ENCODE assay signal across 8 cellular contexts in the genomic region with DNA sequence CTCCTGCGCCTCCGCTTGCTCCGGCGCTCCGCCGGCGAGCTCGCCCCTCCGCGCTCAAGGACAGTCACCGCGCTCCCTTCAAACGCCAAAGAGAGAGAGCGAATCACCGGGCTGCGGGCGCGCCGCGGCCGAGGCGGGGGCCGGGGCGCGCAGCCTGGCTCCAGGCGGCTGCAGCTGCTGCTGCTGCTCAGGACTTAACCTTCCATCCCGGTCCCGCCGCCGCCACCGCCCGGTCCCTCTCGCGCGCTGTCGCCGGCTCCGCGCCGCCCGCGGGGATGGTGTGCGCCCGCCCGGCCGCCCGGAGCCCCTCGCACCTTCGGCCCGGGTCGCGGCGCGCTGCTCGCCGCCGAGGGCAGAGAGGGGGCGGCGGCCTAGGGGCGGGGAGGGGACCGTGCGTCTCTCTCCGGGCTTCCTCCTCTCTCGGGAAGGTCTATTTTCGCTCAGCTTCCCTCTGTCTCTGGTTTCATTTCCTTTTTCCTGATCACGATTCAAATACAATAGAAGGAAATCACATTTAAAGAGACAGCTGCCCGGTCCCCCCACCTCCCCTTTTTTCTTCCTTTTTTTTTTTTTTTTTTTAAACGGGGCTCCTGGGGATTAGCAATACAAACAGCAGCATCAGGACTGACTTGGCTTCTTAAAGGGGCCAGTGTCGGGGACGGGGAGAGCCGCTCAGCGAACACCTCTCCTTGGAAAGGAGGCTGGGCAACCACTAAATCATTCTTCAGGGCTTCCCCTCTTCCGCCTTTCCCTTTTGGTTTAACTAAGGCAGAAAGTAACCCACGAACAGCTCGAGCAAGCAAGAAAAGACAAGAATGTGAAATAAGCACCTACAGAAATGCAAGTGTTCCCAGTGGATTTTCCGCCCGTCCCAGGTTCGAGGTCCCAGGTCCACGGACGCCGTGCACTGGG. TPM values are rescaled to one million over a fixed set of nuclear protein-coding genes. Genes with fewer than 3 reads are reported as not detected.
DNase-seq lines count a peak whose midpoint lies in the region; ATAC-seq and TF ChIP-seq lines count a peak whose summit lies in the region.

No MANE protein-coding gene starts in this region.

- intact Hi-C loops in activated T-helper 2 cell treated with anti-CD3 and anti-CD28 coated beads, Interferon-gamma antibody, Interleukin-2, Interleukin-4, amounts not matched to agents 10 μg/mL and 5 μg/mL and 100 μg/mL, durations not matched to agents 14 hours and 24 hours and 36 hours (cut with micrococcal nuclease), result loop anchor here (2.0 kb wide), 1 partner anchor 23 kb away; the partner anchor contains the start of gene LMO2
- intact Hi-C loops in heart left ventricle (cut with DNase I) (loop anchor here in 5 of 10 donors (2.0 to 10.0 kb wide), 4 partner anchors 65 to 73 kb away; no protein-coding TSS in a partner anchor), ovary (cut with DNase I) (no loop called here)

- H3K27ac ChIP-seq in heart left ventricle (peak overlapping the region; percentile 69 to 93 (median 84)), ovary (peak overlapping the region in 1 of 2 donors; percentile 36)

- H3K4me3 ChIP-seq in H7 (ENCODE audit: insufficient read depth, low read depth, low read length) (peak overlapping the region; percentile 39), heart left ventricle (peak overlapping the region; percentile 35 to 89 (median 69)), ovary (peak overlapping the region; percentile 32)

- DNase-seq in H7, result peak; percentile 85
- peak; percentile 61 for DNase-seq in NCI-H2171 (lab: John Stamatoyannopoulos, UW)
- no peak for DNase-seq in activated T-helper 2 cell treated with anti-CD3 and anti-CD28 coated beads, Interferon-gamma antibody, Interleukin-2, Interleukin-4, amounts not matched to agents 10 μg/mL and 5 μg/mL and 100 μg/mL, durations not matched to agents 14 hours and 24 hours and 36 hours (ENCODE audit: low spot score)
- peak; percentile 47 to 76 (median 69) for DNase-seq in heart left ventricle
- DNase-seq in ovary, result peak in 2 of 5 donors; percentile 39 to 43
- no peak for DNase-seq in foreskin melanocyte

- ATAC-seq in heart left ventricle (peak; percentile 73 to 91 (median 80)), GM21367 (IDR thresholded peaks at IDR 0.05; ENCODE audit: unreplicated experiment) (no peak)

- peaks cover 4% of the 10 kb centered on the region for H3K4me1 Mint-ChIP-seq in activated T-helper 2 cell treated with anti-CD3 and anti-CD28 coated beads, Interferon-gamma antibody, Interleukin-2, Interleukin-4, amounts not matched to agents 10 μg/mL and 5 μg/mL and 100 μg/mL, durations not matched to agents 14 hours and 24 hours and 36 hours (ENCODE audit: low read depth)

- WGBS in heart left ventricle, 4 donors, result 1% methylated on average over 30 to 81 of the region's 81 CpGs
- 0 to 1% (median 1%) methylated on average over 63 to 81 of the region's 81 CpGs for WGBS in ovary, 3 donors

- H3K4me3 Mint-ChIP-seq in activated T-helper 2 cell treated with anti-CD3 and anti-CD28 coated beads, Interferon-gamma antibody, Interleukin-2, Interleukin-4, amounts not matched to agents 10 μg/mL and 5 μg/mL and 100 μg/mL, durations not matched to agents 14 hours and 24 hours and 36 hours (ENCODE audit: low read depth), result peak overlapping the region; percentile 78

- H3K27me3 ChIP-seq in H7 (ENCODE audit: control insufficient read depth, insufficient read depth, low read length) (peaks cover 45% of the 10 kb centered on the region), heart left ventricle (peaks cover 0 to 17% (median 0%) of the 10 kb centered on the region in 9 donors), ovary (no peaks in the 10 kb centered on the region)

- H3K27me3 Mint-ChIP-seq in activated T-helper 2 cell treated with anti-CD3 and anti-CD28 coated beads, Interferon-gamma antibody, Interleukin-2, Interleukin-4, amounts not matched to agents 10 μg/mL and 5 μg/mL and 100 μg/mL, durations not matched to agents 14 hours and 24 hours and 36 hours (ENCODE audit: low read depth), result peaks cover 75% of the 10 kb centered on the region

- TF ChIP-seq CTCF in heart left ventricle (IDR thresholded peaks at IDR 0.05), result no peak
- no peak for TF ChIP-seq CTCF in ovary (IDR thresholded peaks at IDR 0.05)

- no peak for TF ChIP-seq EP300 in ovary (IDR thresholded peaks at IDR 0.05)

- H3K9me3 ChIP-seq in ES-I3 (ENCODE audit: control insufficient read depth, insufficient read depth, low read length), result no peaks in the 10 kb centered on the region
- no peaks in the 10 kb centered on the region for H3K9me3 ChIP-seq in heart left ventricle
- no peaks in the 10 kb centered on the region for H3K9me3 ChIP-seq in ovary

- peak overlapping the region; percentile 59; the same call in 1 of the 2 replicates for H3K9ac ChIP-seq in ES-I3 (ENCODE audit: low read depth, low read length)

- TF ChIP-seq POLR2A in heart left ventricle (IDR thresholded peaks at IDR 0.05) (peak in 1 of 2 donors; percentile 16), ovary (IDR thresholded peaks at IDR 0.05) (no peak)

- H3K36me3 ChIP-seq in ES-I3 (ENCODE audit: insufficient read depth, low read length) (no peaks in the 10 kb centered on the region), H7 (replicated peaks; ENCODE audit: control insufficient read depth, insufficient read depth, low read length) (no peaks in the 10 kb centered on the region), heart left ventricle (peaks cover 0 to 5% (median 0%) of the 10 kb centered on the region in 9 donors), ovary (no peaks in the 10 kb centered on the region)

- H3K4me1 ChIP-seq in ES-I3 (ENCODE audit: insufficient read depth, low read length) (no peaks in the 10 kb centered on the region), heart left ventricle (peaks cover 0 to 54% (median 17%) of the 10 kb centered on the region in 12 donors), ovary (ENCODE audit: insufficient read depth) (peaks cover 2% of the 10 kb centered on the region)

- no peak overlapping the region for H3K27ac Mint-ChIP-seq in activated T-helper 2 cell treated with anti-CD3 and anti-CD28 coated beads, Interferon-gamma antibody, Interleukin-2, Interleukin-4, amounts not matched to agents 10 μg/mL and 5 μg/mL and 100 μg/mL, durations not matched to agents 14 hours and 24 hours and 36 hours

- H3K9me3 Mint-ChIP-seq in activated T-helper 2 cell treated with anti-CD3 and anti-CD28 coated beads, Interferon-gamma antibody, Interleukin-2, Interleukin-4, amounts not matched to agents 10 μg/mL and 5 μg/mL and 100 μg/mL, durations not matched to agents 14 hours and 24 hours and 36 hours, result no peaks in the 10 kb centered on the region

- H3K36me3 Mint-ChIP-seq in activated T-helper 2 cell treated with anti-CD3 and anti-CD28 coated beads, Interferon-gamma antibody, Interleukin-2, Interleukin-4, amounts not matched to agents 10 μg/mL and 5 μg/mL and 100 μg/mL, durations not matched to agents 14 hours and 24 hours and 36 hours (ENCODE audit: low read depth), result no peaks in the 10 kb centered on the region

RNA-seq across cellular contexts. Expression of gene LMO2, which starts 22.1 kb away (rescaled TPM):
- 0.87 and 0.92 TPM in 2 replicates for total RNA-seq in H7 (2014; rRNA removed; shearing (Covaris generic))
- not detected in 2 replicates for total RNA-seq in activated T-helper 2 cell treated with anti-CD3 and anti-CD28 coated beads, Interferon-gamma antibody, Interleukin-2, Interleukin-4, amounts not matched to agents 10 μg/mL and 5 μg/mL and 100 μg/mL, durations not matched to agents 14 hours and 24 hours and 36 hours
- 10 to 100 TPM in 4 of 9 donors, 1 to 10 TPM in 5; 4.5 to 29.6 (median 8.7) TPM for total RNA-seq in heart left ventricle
- 1 to 10 TPM; 7.9 to 9.6 TPM for polyA plus RNA-seq in heart left ventricle
- 10 to 100 TPM in 5 of 7 donors, 1 to 10 TPM in 2; 6.9 to 18.6 (median 13.2) TPM for total RNA-seq in ovary
- 10 to 100 TPM; 26.5 to 48.2 TPM for polyA plus RNA-seq in ovary

Comparison
In these comparisons a context has a peak if more than half of its experiments do, and no peak if none do; other contexts are left out.
1. DNase-seq: peak in H7 (single experiment), NCI-H2171 (single experiment) and heart left ventricle (5 of 5); none in activated T-helper 2 cell treated with anti-CD3 and anti-CD28 coated beads, Interferon-gamma antibody, Interleukin-2, Interleukin-4, amounts not matched to agents 10 μg/mL and 5 μg/mL and 100 μg/mL, durations not matched to agents 14 hours and 24 hours and 36 hours (single experiment) and foreskin melanocyte (single experiment).
2. Peak in every context shown above with its lines, with median percentiles within 50 percentile points of each other: H3K4me3 ChIP-seq.